ENCODE assay signal across 22 cellular contexts in genomic region chr14:74967618-74968017, GRCh38.
"Had no signal": no experiment of that assay in that cellular context is flagged by ENCODE, and none has a peak within 500 bp of the region (broad histone marks: within the 10 kb centered on the region; RNA-seq: fewer than 3 reads in every experiment).

No MANE protein-coding gene starts in this region.

- FAIRE-seq: kidney, pancreas had no signal

- ATAC-seq: left colon; left ventricle myocardium superior; naive thymus-derived CD8-positive, alpha-beta T cell; pancreas; right cardiac atrium; sciatic nerve; stimulated activated naive B cell treated with anti-CD40 and anti-IgM and Interleukin-4, amounts not matched to agents 10 μg/mL and 1 μg/mL and 100 μg/mL, for 72 hours; stimulated activated naive CD8-positive, alpha-beta T cell treated with anti-CD3 and anti-CD28 coated beads, Interleukin-15, Interleukin-2, amounts not matched to agents 100 U/mL and 50 U/mL, for 24 hours had no signal

- DNase-seq: hippocampal formation; kidney; left colon; left ventricle myocardium superior; mesenchymal stem cell; nucleus accumbens; pancreas; retina; right cardiac atrium; stimulated activated CD4-positive, alpha-beta T cell treated with anti-CD3 and anti-CD28 coated beads, Interleukin-12 subunit alpha, Interleukin-12 subunit beta, amount 100 ng/mL, for 4 hours; stimulated activated CD4-positive, alpha-beta T cell treated with anti-CD3 and anti-CD28 coated beads, Interleukin-15, amount 100 ng/mL, for 24 hours; stimulated activated CD4-positive, alpha-beta T cell treated with anti-CD3 and anti-CD28 coated beads, Interleukin-2, amount 100 ng/mL, for 24 hours; stimulated activated CD4-positive, alpha-beta T cell treated with anti-CD3 and anti-CD28 coated beads, Interleukin-4, amount 100 ng/mL, for 1 hour; stimulated activated naive B cell treated with anti-CD40 and anti-IgM and Interleukin-4, amounts not matched to agents 10 μg/mL and 1 μg/mL and 100 μg/mL, for 72 hours; stimulated activated naive CD8-positive, alpha-beta T cell treated with anti-CD3 and anti-CD28 coated beads, Interleukin-15, Interleukin-2, amounts not matched to agents 100 U/mL and 50 U/mL, for 24 hours; stomach; testis; thyroid gland; transverse colon; upper lobe of left lung had no signal
